Comparison of ENCODE assay signal across 8 cellular contexts in the genomic region with DNA sequence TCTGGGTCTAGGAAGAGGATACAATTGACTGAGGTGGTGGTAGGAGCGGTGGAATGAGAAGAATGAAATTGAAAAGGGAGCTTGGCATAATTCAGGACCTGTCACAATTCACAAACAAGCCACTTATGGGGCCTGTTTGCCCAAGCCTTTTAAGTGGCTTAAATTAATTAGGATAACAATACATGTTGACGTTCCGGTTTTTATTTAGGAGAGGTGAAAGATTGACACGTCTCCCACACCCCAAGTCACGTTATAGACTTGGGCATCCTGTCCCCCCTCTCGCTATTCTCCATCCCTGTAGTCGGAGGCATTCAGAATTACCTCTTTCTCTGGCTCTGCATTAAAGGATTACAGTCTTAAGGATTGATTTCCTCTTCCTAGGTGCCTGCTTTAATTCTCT. TPM values are rescaled to one million over a fixed set of nuclear protein-coding genes. Genes with fewer than 3 reads are reported as not detected.
DNase-seq lines count a peak whose midpoint lies in the region; ATAC-seq and TF ChIP-seq lines count a peak whose summit lies in the region.
"Had no signal": no experiment of that assay in that cellular context is flagged by ENCODE, and none has a peak within 500 bp of the region (broad histone marks: within the 10 kb centered on the region; RNA-seq: fewer than 3 reads in every experiment).

No MANE protein-coding gene starts in this region.

- RAD21 ChIA-PET in HCT116 (lab: Charles Lee; ENCODE audit: low non-redundant PET in 1 of 2, low total read pairs in 2 of 2, uncharacterized antibody in 2 of 2, unreplicated experiment in 2 of 2) = no interaction called here

- BruUV-seq in HCT116 (replicated peaks; lab: Mats Ljungman, UMichigan) = no TSS peak

- CTCF ChIA-PET in HCT116 (lab: Charles Lee) = interaction anchor here (0.6 to 2.7 kb wide), 4 partner anchors 15 to 290 kb away, joined by 3 to 10 read pairs (median 4); no protein-coding TSS in a partner anchor

- TF ChIP-seq CTCF in HCT116 (IDR thresholded peaks at IDR 0.05 in 2 of 3, conservative IDR thresholded peaks at IDR 0.05 in 1 of 3; ENCODE audit: borderline replicate concordance in 1 of 3, insufficient read depth in 1 of 3, low read depth in 2 of 3, low read length in 2 of 3) (no peak), SU-DHL-6 (IDR thresholded peaks at IDR 0.05; ENCODE audit: insufficient read depth, low read length, poor library complexity, severe bottlenecking) (no peak), fibroblast of pulmonary artery (IDR thresholded peaks at IDR 0.05; ENCODE audit: low read length, missing control alignments) (no peak)

- intact Hi-C loops in HCT116 (cut with micrococcal nuclease) = no loop called here

- no peak for TF ChIP-seq POLR2A in HCT116 (IDR thresholded peaks at IDR 0.05; ENCODE audit: borderline replicate concordance, extremely low read depth, insufficient read depth, insufficient read length)

- H3K4me1 ChIP-seq in HCT116 (ENCODE audit: control insufficient read depth in 1 of 2, insufficient read depth in 2 of 2, low read length in 2 of 2) (peaks cover 10 to 25% of the 10 kb centered on the region in 2 experiments), skeletal muscle satellite cell (ENCODE audit: control insufficient read depth, insufficient read depth, low read length) (peaks cover 24% of the 10 kb centered on the region)

- POLR2A ChIA-PET in HCT116 (lab: Charles Lee) = interaction anchor here (1.5 kb wide), 1 partner anchor 11 kb away, joined by 5 read pairs; no protein-coding TSS in a partner anchor

- H3K9ac ChIP-seq in HCT116 (ENCODE audit: low read length) = no peak overlapping the region
- peak overlapping the region; percentile 48 for H3K9ac ChIP-seq in SU-DHL-6 (ENCODE audit: low read length)
- H3K9ac ChIP-seq in skeletal muscle satellite cell (ENCODE audit: low read depth, low read length) = no peak overlapping the region

- peak overlapping the region; percentile 70 to 86 for H3K4me3 ChIP-seq in HCT116 (replicated peaks in 1 of 2; ENCODE audit: low read depth in 1 of 2, low read length in 2 of 2)
- peak overlapping the region; percentile 52 for H3K4me3 ChIP-seq in SU-DHL-6 (ENCODE audit: insufficient read depth, low read length, poor library complexity, severe bottlenecking)
- peak overlapping the region; percentile 63 for H3K4me3 ChIP-seq in fibroblast of pulmonary artery (replicated peaks; ENCODE audit: low read depth, low read length)
- H3K4me3 ChIP-seq in skeletal muscle satellite cell (ENCODE audit: low read length) = peak overlapping the region; percentile 74

- no peaks in the 10 kb centered on the region for H4K20me1 ChIP-seq in HCT116 (ENCODE audit: insufficient read depth)
- no peaks in the 10 kb centered on the region for H4K20me1 ChIP-seq in SU-DHL-6 (ENCODE audit: low read depth, low read length)

- no peaks in the 10 kb centered on the region for H3K79me2 ChIP-seq in HCT116 (ENCODE audit: insufficient read depth, low read length)
- H3K79me2 ChIP-seq in SU-DHL-6 (ENCODE audit: insufficient read depth, low read length) = no peaks in the 10 kb centered on the region

- DNase-seq in HCT116 (ENCODE audit: low read depth, low spot score) = no peak
- no peak for DNase-seq in fibroblast of pulmonary artery (ENCODE audit: low read depth)
- DNase-seq in mucosa of gallbladder (ENCODE audit: low spot score) = no peak
- DNase-seq in pons (ENCODE audit: low spot score) = no peak

- no peak for TF ChIP-seq RAD21 in HCT116 (IDR thresholded peaks at IDR 0.05; ENCODE audit: low read depth)

- peak overlapping the region; percentile 86 for H3K4me2 ChIP-seq in HCT116 (ENCODE audit: low read length)
- peak overlapping the region; percentile 81 for H3K4me2 ChIP-seq in SU-DHL-6 (ENCODE audit: low read depth, low read length, poor library complexity, severe bottlenecking)
- H3K4me2 ChIP-seq in skeletal muscle satellite cell (ENCODE audit: low read length) = peak overlapping the region; percentile 91

- ATAC-seq in HCT116 (no peak), HG02571 (IDR thresholded peaks at IDR 0.05; ENCODE audit: unreplicated experiment) (no peak)

- H3K9me2 ChIP-seq in HCT116 (ENCODE audit: insufficient read depth) (no peaks in the 10 kb centered on the region), SU-DHL-6 (replicated peaks; ENCODE audit: insufficient read depth, low read length) (no peaks in the 10 kb centered on the region)

- no peaks in the 10 kb centered on the region for H3F3A ChIP-seq in SU-DHL-6 (ENCODE audit: insufficient read depth)

- no peaks in the 10 kb centered on the region for H3K36me3 ChIP-seq in HCT116 (ENCODE audit: control insufficient read depth in 1 of 2, insufficient read depth in 2 of 2, low read length in 2 of 2)
- no peaks in the 10 kb centered on the region for H3K36me3 ChIP-seq in SU-DHL-6 (ENCODE audit: low read length)
- peaks cover 16% of the 10 kb centered on the region for H3K36me3 ChIP-seq in skeletal muscle satellite cell (ENCODE audit: insufficient read depth, low read length)

- H2AFZ ChIP-seq in HCT116 (ENCODE audit: low read depth, low read length, poor library complexity, severe bottlenecking) = no peak overlapping the region
- H2AFZ ChIP-seq in SU-DHL-6 (ENCODE audit: low read depth, low read length, severe bottlenecking) = peak overlapping the region; percentile 95

- H3K9me3 ChIP-seq in HCT116 (ENCODE audit: control insufficient read depth in 1 of 2, insufficient read depth in 1 of 2, low read depth in 1 of 2, low read length in 2 of 2) (no peaks in the 10 kb centered on the region), SU-DHL-6 (ENCODE audit: insufficient read depth, low read length) (no peaks in the 10 kb centered on the region), skeletal muscle satellite cell (replicated peaks; ENCODE audit: low read length) (no peaks in the 10 kb centered on the region)

- H3K27ac ChIP-seq in HCT116 (ENCODE audit: low read depth, low read length) (no peak overlapping the region), SU-DHL-6 (ENCODE audit: low read depth, low read length) (no peak overlapping the region)

- H3K27me3 ChIP-seq in HCT116 (ENCODE audit: insufficient read depth, low read length) (no peaks in the 10 kb centered on the region), SU-DHL-6 (ENCODE audit: low read length) (no peaks in the 10 kb centered on the region), skeletal muscle satellite cell (ENCODE audit: control insufficient read depth, insufficient read depth, low read length) (no peaks in the 10 kb centered on the region)

TF ChIP-seq in HCT116, 20 proteins besides CTCF, POLR2A, EP300 and RAD21 (continues in another document):
- TF ChIP-seq FOSL1 (IDR thresholded peaks at IDR 0.05; ENCODE audit: low read depth) (no peak), ATF3 (IDR thresholded peaks at IDR 0.05) (no peak), SP1 (IDR thresholded peaks at IDR 0.05; ENCODE audit: low read depth) (no peak), POLR2AphosphoS5 (IDR thresholded peaks at IDR 0.05; ENCODE audit: low read depth, low read length) (no peak), ZBTB33 (IDR thresholded peaks at IDR 0.05; ENCODE audit: extremely low read depth, insufficient replicate concordance, low read length) (no peak), YY1 (IDR thresholded peaks at IDR 0.05; ENCODE audit: extremely low read depth, insufficient replicate concordance, low read depth, low read length) (no peak), CBX3 (IDR thresholded peaks at IDR 0.05; ENCODE audit: low read depth) (no peak), ZNF274 (IDR thresholded peaks at IDR 0.05; ENCODE audit: low read depth, low read length) (no peak), CEBPB (IDR thresholded peaks at IDR 0.05; ENCODE audit: low read depth) (no peak)

RNA-seq across cellular contexts. Expression of gene CALCOCO1, which starts 1.0 kb away (rescaled TPM):
- total RNA-seq in HCT116 (2021; ENCODE audit: unreplicated experiment) (42.6 TPM), mucosa of gallbladder (188 TPM)
- 33.2 and 36.3 TPM in 2 replicates for polyA plus RNA-seq in HCT116 (2012)
- 41.8 and 47.8 TPM in 2 replicates for total RNA-seq in skeletal muscle satellite cell (2012; rRNA removed)

RNA-seq across cellular contexts. Expression of gene CISTR, which starts 23.6 kb away (rescaled TPM):
- total RNA-seq in HCT116 (2021; ENCODE audit: unreplicated experiment) (not detected), mucosa of gallbladder (not detected)
- not detected in 2 replicates for polyA plus RNA-seq in HCT116 (2012)
- not detected in 2 replicates for total RNA-seq in skeletal muscle satellite cell (2012; rRNA removed)
- total RNA-seq: kidney epithelial cell had no signal

RNA-seq across cellular contexts. Expression of gene ATP5MC2, which starts 52.3 kb away (rescaled TPM):
- total RNA-seq in HCT116 (2021; ENCODE audit: unreplicated experiment) = 304 TPM
- 610 and 669 TPM in 2 replicates for polyA plus RNA-seq in HCT116 (2012)
- total RNA-seq in skeletal muscle satellite cell (2012; rRNA removed) = 75.3 and 118 TPM in 2 replicates
- total RNA-seq in mucosa of gallbladder = 318 TPM
